1 cellular context compared by ENCODE assay signal in the genomic region with DNA sequence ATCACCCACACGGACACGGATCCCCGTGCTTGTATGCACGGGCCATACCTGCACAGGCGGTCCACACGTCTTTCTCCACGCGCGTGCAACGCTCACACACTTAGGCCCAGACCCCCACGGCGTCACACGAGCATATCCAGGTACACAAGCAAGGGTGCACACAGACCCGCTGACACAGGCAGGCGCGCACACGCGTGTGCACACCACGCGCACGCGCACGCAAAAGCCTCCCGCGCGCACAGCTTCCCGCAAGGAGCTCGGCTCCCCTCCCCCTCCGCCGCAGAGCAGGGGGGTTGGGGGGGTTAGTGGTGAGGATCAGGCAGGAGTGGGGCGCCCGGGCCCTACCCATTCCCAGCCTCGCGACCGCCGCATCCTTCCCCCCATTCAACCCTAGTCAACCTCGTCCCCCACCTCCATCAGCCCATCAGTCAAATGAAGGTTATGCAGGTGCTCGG.
TF ChIP-seq lines count a peak whose summit lies in the region.

No MANE protein-coding gene starts in this region.

TF ChIP-seq in HEK293, 187 proteins besides CTCF, POLR2A, EP300 and RAD21 (continued from another document):
- TF ChIP-seq REPIN1 (tag by site-specific recombination; IDR thresholded peaks at IDR 0.05; ENCODE audit: low read depth) (no peak), ZNF423 (tag by site-specific recombination; IDR thresholded peaks at IDR 0.05) (no peak), TRIM28 (IDR thresholded peaks at IDR 0.05; ENCODE audit: borderline replicate concordance, low read length) (no peak), ZSCAN30 (tag by site-specific recombination; IDR thresholded peaks at IDR 0.05) (no peak), ZNF549 (tag by site-specific recombination; IDR thresholded peaks at IDR 0.05) (no peak), ZNF184 (tag by site-specific recombination; IDR thresholded peaks at IDR 0.05) (no peak), ZNF830 (tag by site-specific recombination; IDR thresholded peaks at IDR 0.05; ENCODE audit: low read depth) (no peak), HOXD13 (CRISPR knock-in tag; IDR thresholded peaks at IDR 0.05; ENCODE audit: borderline replicate concordance) (no peak), YY2 (tag by site-specific recombination; IDR thresholded peaks at IDR 0.05) (no peak), ZNF140 (tag by site-specific recombination; IDR thresholded peaks at IDR 0.05) (no peak), ZNF777 (tag by site-specific recombination; IDR thresholded peaks at IDR 0.05; ENCODE audit: borderline replicate concordance) (peak; percentile 85; the same call in 1 of the 2 replicates), WT1 (tag by site-specific recombination; IDR thresholded peaks at IDR 0.05) (peak; percentile 28; the same call in 1 of the 2 replicates), ZNF2 (tag by site-specific recombination; IDR thresholded peaks at IDR 0.05) (0 out of 2 replicates have a peak, but pooled peaks have one; percentile 34), ZSCAN16 (tag by site-specific recombination; IDR thresholded peaks at IDR 0.05) (0 out of 2 replicates have a peak, but pooled peaks have one; percentile 10), ZNF211 (tag by site-specific recombination; IDR thresholded peaks at IDR 0.05; ENCODE audit: low read depth) (no peak), SP3 (tag by site-specific recombination; IDR thresholded peaks at IDR 0.05) (no peak), ZBTB8A (tag by site-specific recombination; IDR thresholded peaks at IDR 0.05) (no peak), GLIS1 (tag by site-specific recombination; IDR thresholded peaks at IDR 0.05) (0 out of 2 replicates have a peak, but pooled peaks have one; percentile 14), ZNF157 (tag by site-specific recombination; IDR thresholded peaks at IDR 0.05) (no peak), ZNF24 (tag by site-specific recombination; IDR thresholded peaks at IDR 0.05) (no peak), ZNF324 (tag by site-specific recombination; IDR thresholded peaks at IDR 0.05) (0 out of 2 replicates have a peak, but pooled peaks have one; percentile 54), ZBTB7A (tag by site-specific recombination; IDR thresholded peaks at IDR 0.05; ENCODE audit: low read depth) (peak; percentile 77), ZNF10 (tag by site-specific recombination; IDR thresholded peaks at IDR 0.05) (no peak), ZNF121 (tag by site-specific recombination; IDR thresholded peaks at IDR 0.05) (0 out of 2 replicates have a peak, but pooled peaks have one; percentile 18), ZNF37A (tag by site-specific recombination; IDR thresholded peaks at IDR 0.05) (no peak), ZNF366 (tag by site-specific recombination; conservative IDR thresholded peaks at IDR 0.05) (peak; percentile 20; the same call in 1 of the 2 replicates), ZNF416 (tag by site-specific recombination; IDR thresholded peaks at IDR 0.05) (no peak), ZNF571 (tag by site-specific recombination; IDR thresholded peaks at IDR 0.05) (no peak), ZNF169 (tag by site-specific recombination; IDR thresholded peaks at IDR 0.05) (no peak), ZNF391 (tag by site-specific recombination; IDR thresholded peaks at IDR 0.05; ENCODE audit: borderline replicate concordance, low read depth) (peak; percentile 67; the same call in 1 of the 2 replicates)
- TF ChIP-seq, protein P1, sequence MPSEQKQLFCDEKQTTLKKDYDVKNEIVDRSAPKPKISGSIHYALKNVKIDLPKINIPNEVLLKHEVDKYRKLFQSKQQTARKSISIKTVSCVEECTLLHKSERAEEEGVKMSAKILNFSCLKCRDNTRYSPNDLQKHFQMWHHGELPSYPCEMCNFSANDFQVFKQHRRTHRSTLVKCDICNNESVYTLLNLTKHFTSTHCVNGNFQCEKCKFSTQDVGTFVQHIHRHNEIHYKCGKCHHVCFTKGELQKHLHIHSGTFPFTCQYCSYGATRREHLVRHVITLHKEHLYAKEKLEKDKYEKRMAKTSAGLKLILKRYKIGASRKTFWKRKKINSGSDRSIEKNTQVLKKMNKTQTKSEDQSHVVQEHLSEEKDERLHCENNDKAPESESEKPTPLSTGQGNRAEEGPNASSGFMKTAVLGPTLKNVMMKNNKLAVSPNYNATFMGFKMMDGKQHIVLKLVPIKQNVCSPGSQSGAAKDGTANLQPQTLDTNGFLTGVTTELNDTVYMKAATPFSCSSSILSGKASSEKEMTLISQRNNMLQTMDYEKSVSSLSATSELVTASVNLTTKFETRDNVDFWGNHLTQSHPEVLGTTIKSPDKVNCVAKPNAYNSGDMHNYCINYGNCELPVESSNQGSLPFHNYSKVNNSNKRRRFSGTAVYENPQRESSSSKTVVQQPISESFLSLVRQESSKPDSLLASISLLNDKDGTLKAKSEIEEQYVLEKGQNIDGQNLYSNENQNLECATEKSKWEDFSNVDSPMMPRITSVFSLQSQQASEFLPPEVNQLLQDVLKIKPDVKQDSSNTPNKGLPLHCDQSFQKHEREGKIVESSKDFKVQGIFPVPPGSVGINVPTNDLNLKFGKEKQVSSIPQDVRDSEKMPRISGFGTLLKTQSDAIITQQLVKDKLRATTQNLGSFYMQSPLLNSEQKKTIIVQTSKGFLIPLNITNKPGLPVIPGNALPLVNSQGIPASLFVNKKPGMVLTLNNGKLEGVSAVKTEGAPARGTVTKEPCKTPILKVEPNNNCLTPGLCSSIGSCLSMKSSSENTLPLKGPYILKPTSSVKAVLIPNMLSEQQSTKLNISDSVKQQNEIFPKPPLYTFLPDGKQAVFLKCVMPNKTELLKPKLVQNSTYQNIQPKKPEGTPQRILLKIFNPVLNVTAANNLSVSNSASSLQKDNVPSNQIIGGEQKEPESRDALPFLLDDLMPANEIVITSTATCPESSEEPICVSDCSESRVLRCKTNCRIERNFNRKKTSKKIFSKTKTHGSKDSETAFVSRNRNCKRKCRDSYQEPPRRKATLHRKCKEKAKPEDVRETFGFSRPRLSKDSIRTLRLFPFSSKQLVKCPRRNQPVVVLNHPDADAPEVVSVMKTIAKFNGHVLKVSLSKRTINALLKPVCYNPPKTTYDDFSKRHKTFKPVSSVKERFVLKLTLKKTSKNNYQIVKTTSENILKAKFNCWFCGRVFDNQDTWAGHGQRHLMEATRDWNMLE (tag by site-specific recombination; conservative IDR thresholded peaks at IDR 0.05; ENCODE audit: low read depth), result no peak
- TF ChIP-seq, protein P2, sequence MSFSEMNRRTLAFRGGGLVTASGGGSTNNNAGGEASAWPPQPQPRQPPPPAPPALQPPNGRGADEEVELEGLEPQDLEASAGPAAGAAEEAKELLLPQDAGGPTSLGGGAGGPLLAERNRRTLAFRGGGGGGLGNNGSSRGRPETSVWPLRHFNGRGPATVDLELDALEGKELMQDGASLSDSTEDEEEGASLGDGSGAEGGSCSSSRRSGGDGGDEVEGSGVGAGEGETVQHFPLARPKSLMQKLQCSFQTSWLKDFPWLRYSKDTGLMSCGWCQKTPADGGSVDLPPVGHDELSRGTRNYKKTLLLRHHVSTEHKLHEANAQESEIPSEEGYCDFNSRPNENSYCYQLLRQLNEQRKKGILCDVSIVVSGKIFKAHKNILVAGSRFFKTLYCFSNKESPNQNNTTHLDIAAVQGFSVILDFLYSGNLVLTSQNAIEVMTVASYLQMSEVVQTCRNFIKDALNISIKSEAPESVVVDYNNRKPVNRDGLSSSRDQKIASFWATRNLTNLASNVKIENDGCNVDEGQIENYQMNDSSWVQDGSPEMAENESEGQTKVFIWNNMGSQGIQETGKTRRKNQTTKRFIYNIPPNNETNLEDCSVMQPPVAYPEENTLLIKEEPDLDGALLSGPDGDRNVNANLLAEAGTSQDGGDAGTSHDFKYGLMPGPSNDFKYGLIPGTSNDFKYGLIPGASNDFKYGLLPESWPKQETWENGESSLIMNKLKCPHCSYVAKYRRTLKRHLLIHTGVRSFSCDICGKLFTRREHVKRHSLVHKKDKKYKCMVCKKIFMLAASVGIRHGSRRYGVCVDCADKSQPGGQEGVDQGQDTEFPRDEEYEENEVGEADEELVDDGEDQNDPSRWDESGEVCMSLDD (tag by site-specific recombination; IDR thresholded peaks at IDR 0.05), result peak; percentile 49; the same call in 1 of the 2 replicates
- TF ChIP-seq, protein P3, sequence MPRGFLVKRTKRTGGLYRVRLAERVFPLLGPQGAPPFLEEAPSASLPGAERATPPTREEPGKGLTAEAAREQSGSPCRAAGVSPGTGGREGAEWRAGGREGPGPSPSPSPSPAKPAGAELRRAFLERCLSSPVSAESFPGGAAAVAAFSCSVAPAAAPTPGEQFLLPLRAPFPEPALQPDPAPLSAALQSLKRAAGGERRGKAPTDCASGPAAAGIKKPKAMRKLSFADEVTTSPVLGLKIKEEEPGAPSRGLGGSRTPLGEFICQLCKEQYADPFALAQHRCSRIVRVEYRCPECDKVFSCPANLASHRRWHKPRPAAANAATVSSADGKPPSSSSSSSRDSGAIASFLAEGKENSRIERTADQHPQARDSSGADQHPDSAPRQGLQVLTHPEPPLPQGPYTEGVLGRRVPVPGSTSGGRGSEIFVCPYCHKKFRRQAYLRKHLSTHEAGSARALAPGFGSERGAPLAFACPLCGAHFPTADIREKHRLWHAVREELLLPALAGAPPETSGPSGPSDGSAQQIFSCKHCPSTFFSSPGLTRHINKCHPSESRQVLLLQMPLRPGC (tag by site-specific recombination; IDR thresholded peaks at IDR 0.05), result no peak; the same call in 1 of the 2 replicates
- TF ChIP-seq, protein P4, sequence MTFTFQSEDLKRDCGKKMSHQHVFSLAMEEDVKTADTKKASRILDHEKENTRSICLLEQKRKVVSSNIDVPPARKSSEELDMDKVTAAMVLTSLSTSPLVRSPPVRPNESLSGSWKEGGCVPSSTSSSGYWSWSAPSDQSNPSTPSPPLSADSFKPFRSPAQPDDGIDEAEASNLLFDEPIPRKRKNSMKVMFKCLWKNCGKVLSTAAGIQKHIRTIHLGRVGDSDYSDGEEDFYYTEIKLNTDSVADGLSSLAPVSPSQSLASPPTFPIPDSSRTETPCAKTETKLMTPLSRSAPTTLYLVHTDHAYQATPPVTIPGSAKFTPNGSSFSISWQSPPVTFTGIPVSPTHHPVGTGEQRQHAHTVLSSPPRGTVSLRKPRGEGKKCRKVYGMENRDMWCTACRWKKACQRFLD (tag by site-specific recombination; IDR thresholded peaks at IDR 0.05), result no peak
- TF ChIP-seq, protein P5, sequence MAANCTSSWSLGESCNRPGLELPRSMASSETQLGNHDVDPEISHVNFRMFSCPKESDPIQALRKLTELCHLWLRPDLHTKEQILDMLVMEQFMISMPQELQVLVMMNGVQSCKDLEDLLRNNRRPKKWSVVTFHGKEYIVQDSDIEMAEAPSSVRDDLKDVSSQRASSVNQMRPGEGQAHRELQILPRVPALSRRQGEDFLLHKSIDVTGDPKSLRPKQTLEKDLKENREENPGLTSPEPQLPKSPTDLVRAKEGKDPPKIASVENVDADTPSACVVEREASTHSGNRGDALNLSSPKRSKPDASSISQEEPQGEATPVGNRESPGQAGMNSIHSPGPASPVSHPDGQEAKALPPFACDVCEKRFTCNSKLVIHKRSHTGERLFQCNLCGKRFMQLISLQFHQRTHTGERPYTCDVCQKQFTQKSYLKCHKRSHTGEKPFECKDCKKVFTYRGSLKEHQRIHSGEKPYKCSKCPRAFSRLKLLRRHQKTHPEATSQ (tag by site-specific recombination; IDR thresholded peaks at IDR 0.05), result 0 out of 2 replicates have a peak, but pooled peaks have one; percentile 34
- TF ChIP-seq, protein P6, sequence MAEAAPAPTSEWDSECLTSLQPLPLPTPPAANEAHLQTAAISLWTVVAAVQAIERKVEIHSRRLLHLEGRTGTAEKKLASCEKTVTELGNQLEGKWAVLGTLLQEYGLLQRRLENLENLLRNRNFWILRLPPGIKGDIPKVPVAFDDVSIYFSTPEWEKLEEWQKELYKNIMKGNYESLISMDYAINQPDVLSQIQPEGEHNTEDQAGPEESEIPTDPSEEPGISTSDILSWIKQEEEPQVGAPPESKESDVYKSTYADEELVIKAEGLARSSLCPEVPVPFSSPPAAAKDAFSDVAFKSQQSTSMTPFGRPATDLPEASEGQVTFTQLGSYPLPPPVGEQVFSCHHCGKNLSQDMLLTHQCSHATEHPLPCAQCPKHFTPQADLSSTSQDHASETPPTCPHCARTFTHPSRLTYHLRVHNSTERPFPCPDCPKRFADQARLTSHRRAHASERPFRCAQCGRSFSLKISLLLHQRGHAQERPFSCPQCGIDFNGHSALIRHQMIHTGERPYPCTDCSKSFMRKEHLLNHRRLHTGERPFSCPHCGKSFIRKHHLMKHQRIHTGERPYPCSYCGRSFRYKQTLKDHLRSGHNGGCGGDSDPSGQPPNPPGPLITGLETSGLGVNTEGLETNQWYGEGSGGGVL (tag by site-specific recombination; IDR thresholded peaks at IDR 0.05), result peak; percentile 93
